In the genomic region with DNA sequence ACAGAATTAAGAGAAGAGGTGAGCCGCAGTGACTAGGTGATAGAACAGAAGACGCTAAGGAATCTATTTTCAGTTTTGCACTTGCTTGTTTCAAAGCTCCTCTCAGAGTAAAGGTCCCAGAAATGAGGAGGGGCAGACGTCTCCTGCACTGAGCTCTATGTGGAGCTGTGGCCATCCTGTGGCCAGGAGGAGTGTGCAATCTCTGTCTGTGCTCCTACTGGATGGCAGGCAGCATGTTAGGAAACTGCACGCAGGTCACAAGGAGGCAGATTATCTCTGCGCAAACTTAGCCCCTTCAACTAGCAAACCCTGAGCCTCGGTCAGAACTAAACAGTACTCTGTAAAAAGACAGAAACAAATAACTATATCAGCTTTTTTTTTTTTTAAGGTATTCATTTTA, we compare ENCODE assay signal across 1 cellular context.
TF ChIP-seq lines count a peak whose summit lies in the region.

No MANE protein-coding gene starts in this region.

TF ChIP-seq in H1, 55 proteins besides CTCF, POLR2A, EP300 and RAD21:
- TF ChIP-seq CEBPB (IDR thresholded peaks at IDR 0.05; ENCODE audit: low read depth, low read length) = no peak
- no peak for TF ChIP-seq RBBP5 (IDR thresholded peaks at IDR 0.05; ENCODE audit: borderline replicate concordance, low read depth, low read length)
- TF ChIP-seq GTF2F1 (IDR thresholded peaks at IDR 0.05; ENCODE audit: borderline replicate concordance, low read depth, low read length) = no peak
- no peak for TF ChIP-seq HDAC6 (IDR thresholded peaks at IDR 0.05; ENCODE audit: low read depth, low read length)
- TF ChIP-seq TCF12 (IDR thresholded peaks at IDR 0.05; ENCODE audit: low read depth, low read length) = no peak
- TF ChIP-seq EGR1 (IDR thresholded peaks at IDR 0.05; ENCODE audit: borderline replicate concordance, low read depth, low read length) = no peak
- no peak for TF ChIP-seq NANOG (IDR thresholded peaks at IDR 0.05; ENCODE audit: insufficient read depth, low read depth, low read length, poor library complexity, severe bottlenecking)
- no peak for TF ChIP-seq EZH2 (IDR thresholded peaks at IDR 0.05; ENCODE audit: low read depth, low read length, severe bottlenecking)
